In the genomic region with DNA sequence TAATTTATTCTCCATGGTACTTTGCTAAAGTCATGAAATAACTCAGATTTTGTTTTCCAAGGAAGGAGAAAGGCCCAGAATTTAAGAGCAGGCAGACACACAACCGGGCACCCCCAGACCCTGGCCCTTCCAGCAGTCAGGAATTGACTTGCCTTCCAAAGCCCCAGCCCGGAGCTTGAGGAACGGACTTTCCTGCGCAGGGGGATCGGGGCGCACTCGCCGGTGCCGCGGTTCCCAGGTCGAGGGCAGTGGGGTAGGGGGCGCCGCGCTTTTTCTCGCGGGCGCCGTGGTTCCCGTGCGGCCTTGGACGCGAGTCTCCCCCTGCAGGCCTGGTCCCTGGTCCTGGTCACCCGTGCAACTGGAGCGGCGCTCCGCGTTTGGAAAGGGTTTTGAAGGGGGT, we compare ENCODE assay signal across 8 cellular contexts. TPM values are rescaled to one million over a fixed set of nuclear protein-coding genes. Genes with fewer than 3 reads are reported as not detected.
A peak's percentile ranks its signal among the peaks of the same experiment; 100 is the strongest.
DNase-seq lines count a peak whose midpoint lies in the region; ATAC-seq and TF ChIP-seq lines count a peak whose summit lies in the region.

No MANE protein-coding gene starts in this region.

- H3K27ac ChIP-seq in ACC112 (ENCODE audit: low read depth, low read length) = no peak overlapping the region
- H3K27ac ChIP-seq in iPS DF 6.9 (ENCODE audit: low read length) = no peak overlapping the region
- no peak overlapping the region for H3K27ac ChIP-seq in smooth muscle cell (ENCODE audit: low read depth)

- no peaks in the 10 kb centered on the region for H3K27me3 Mint-ChIP-seq in activated T-helper 1 cell treated with anti-CD3 and anti-CD28 coated beads, Interleukin-12 subunit alpha, Interleukin-12 subunit beta, Interleukin-2, Interleukin-4 antibody, amounts not matched to agents 30 ng/mL and 10 ng/mL and 1 ng/mL, durations not matched to agents 14 hours and 24 hours and 36 hours (ENCODE audit: insufficient read depth)

- no peak for DNase-seq in activated T-helper 1 cell treated with anti-CD3 and anti-CD28 coated beads, Interleukin-12 subunit alpha, Interleukin-12 subunit beta, Interleukin-2, Interleukin-4 antibody, amounts not matched to agents 30 ng/mL and 10 ng/mL and 1 ng/mL, durations not matched to agents 14 hours and 24 hours and 36 hours (ENCODE audit: low spot score)
- no peak for DNase-seq in iPS DF 6.9 (ENCODE audit: low read depth, low spot score)
- peak; percentile 7 for DNase-seq in smooth muscle cell (lab: John Stamatoyannopoulos, UW; ENCODE audit: unreplicated experiment)
- DNase-seq in effector CD8-positive, alpha-beta T cell (lab: John Stamatoyannopoulos, UW) = no peak
- no peak for DNase-seq in HCEC 1CT

- TF ChIP-seq CTCF in smooth muscle cell (IDR thresholded peaks at IDR 0.05; ENCODE audit: borderline replicate concordance, insufficient read depth, poor library complexity, severe bottlenecking) = peak; percentile 35

- WGBS in iPS DF 6.9 (ENCODE audit: insufficient coverage, insufficient read length) = no CpG with 5 or more reads among the region's 27 CpGs
- 7% methylated on average over 27 of the region's 27 CpGs for WGBS in smooth muscle cell (ENCODE audit: low lambda C conversion rate)

- peaks cover 41% of the 10 kb centered on the region for H4K20me1 ChIP-seq in smooth muscle cell (ENCODE audit: low read depth)

- H3K9ac ChIP-seq in smooth muscle cell (ENCODE audit: low read depth) = peak overlapping the region; percentile 62

- H3K27ac Mint-ChIP-seq in activated T-helper 1 cell treated with anti-CD3 and anti-CD28 coated beads, Interleukin-12 subunit alpha, Interleukin-12 subunit beta, Interleukin-2, Interleukin-4 antibody, amounts not matched to agents 30 ng/mL and 10 ng/mL and 1 ng/mL, durations not matched to agents 14 hours and 24 hours and 36 hours = peak overlapping the region; percentile 71

- H3K9me3 ChIP-seq in iPS DF 6.9 (ENCODE audit: control insufficient read depth, insufficient read depth, low read length) (no peaks in the 10 kb centered on the region), smooth muscle cell (replicated peaks; ENCODE audit: low read depth) (no peaks in the 10 kb centered on the region)

- ATAC-seq in GM21447 (IDR thresholded peaks at IDR 0.05; ENCODE audit: unreplicated experiment) (peak; percentile 3), GM21528 (IDR thresholded peaks at IDR 0.05; ENCODE audit: low FRiP score, unreplicated experiment) (no peak)

- H3K4me1 Mint-ChIP-seq in activated T-helper 1 cell treated with anti-CD3 and anti-CD28 coated beads, Interleukin-12 subunit alpha, Interleukin-12 subunit beta, Interleukin-2, Interleukin-4 antibody, amounts not matched to agents 30 ng/mL and 10 ng/mL and 1 ng/mL, durations not matched to agents 14 hours and 24 hours and 36 hours (ENCODE audit: low read depth) = peaks cover 42% of the 10 kb centered on the region

- H3K4me1 ChIP-seq in ACC112 (ENCODE audit: control insufficient read depth, insufficient read depth, low read length, unreplicated experiment) (peaks cover 12% of the 10 kb centered on the region), iPS DF 6.9 (ENCODE audit: control insufficient read depth, insufficient read depth, low read length) (no peaks in the 10 kb centered on the region), smooth muscle cell (ENCODE audit: low read depth) (peaks cover 14% of the 10 kb centered on the region)

- H3K4me3 ChIP-seq in ACC112 (ENCODE audit: low read depth, low read length) (peak overlapping the region; percentile 98), iPS DF 6.9 (ENCODE audit: low read length) (peak overlapping the region; percentile 100; the same call in 1 of the 2 replicates), smooth muscle cell (peak overlapping the region; percentile 76)

- H3K79me2 ChIP-seq in ACC112 (ENCODE audit: control insufficient read depth, insufficient read depth, low read length, unreplicated experiment) = peaks cover 74% of the 10 kb centered on the region
- H3K79me2 ChIP-seq in smooth muscle cell (ENCODE audit: low read depth) = peaks cover 66% of the 10 kb centered on the region

- H3F3A ChIP-seq in smooth muscle cell (ENCODE audit: low read depth) = no peaks in the 10 kb centered on the region

- peak overlapping the region; percentile 25 for H2AFZ ChIP-seq in ACC112 (ENCODE audit: low read length, unreplicated experiment)
- peak overlapping the region; percentile 48 for H2AFZ ChIP-seq in smooth muscle cell (ENCODE audit: low read depth)

- H3K4me3 Mint-ChIP-seq in activated T-helper 1 cell treated with anti-CD3 and anti-CD28 coated beads, Interleukin-12 subunit alpha, Interleukin-12 subunit beta, Interleukin-2, Interleukin-4 antibody, amounts not matched to agents 30 ng/mL and 10 ng/mL and 1 ng/mL, durations not matched to agents 14 hours and 24 hours and 36 hours = peak overlapping the region; percentile 87

- H3K36me3 Mint-ChIP-seq in activated T-helper 1 cell treated with anti-CD3 and anti-CD28 coated beads, Interleukin-12 subunit alpha, Interleukin-12 subunit beta, Interleukin-2, Interleukin-4 antibody, amounts not matched to agents 30 ng/mL and 10 ng/mL and 1 ng/mL, durations not matched to agents 14 hours and 24 hours and 36 hours (ENCODE audit: low read depth) = peaks cover 4% of the 10 kb centered on the region

- H3K36me3 ChIP-seq in ACC112 (ENCODE audit: insufficient read depth, low read length) (no peaks in the 10 kb centered on the region), iPS DF 6.9 (ENCODE audit: control insufficient read depth, insufficient read depth, low read length) (no peaks in the 10 kb centered on the region), smooth muscle cell (ENCODE audit: low read depth) (no peaks in the 10 kb centered on the region)

- intact Hi-C loops in activated T-helper 1 cell treated with anti-CD3 and anti-CD28 coated beads, Interleukin-12 subunit alpha, Interleukin-12 subunit beta, Interleukin-2, Interleukin-4 antibody, amounts not matched to agents 30 ng/mL and 10 ng/mL and 1 ng/mL, durations not matched to agents 14 hours and 24 hours and 36 hours (cut with micrococcal nuclease) = loop anchor here (2.0 to 10.0 kb wide), 6 partner anchors 159 to 381 kb away; partner anchors contain the start of gene MBP

- no peaks in the 10 kb centered on the region for H3K9me3 Mint-ChIP-seq in activated T-helper 1 cell treated with anti-CD3 and anti-CD28 coated beads, Interleukin-12 subunit alpha, Interleukin-12 subunit beta, Interleukin-2, Interleukin-4 antibody, amounts not matched to agents 30 ng/mL and 10 ng/mL and 1 ng/mL, durations not matched to agents 14 hours and 24 hours and 36 hours

- H3K27me3 ChIP-seq in ACC112 (ENCODE audit: insufficient read depth, low read length) (no peaks in the 10 kb centered on the region), iPS DF 6.9 (ENCODE audit: control insufficient read depth, insufficient read depth, low read length) (no peaks in the 10 kb centered on the region), smooth muscle cell (ENCODE audit: low read depth) (no peaks in the 10 kb centered on the region)

- H3K4me2 ChIP-seq in smooth muscle cell = peak overlapping the region; percentile 85

RNA-seq across cellular contexts. Expression of gene ZNF236, which starts 1.2 kb away (rescaled TPM):
- 18.0 and 21.5 TPM in 2 replicates for total RNA-seq in activated T-helper 1 cell treated with anti-CD3 and anti-CD28 coated beads, Interleukin-12 subunit alpha, Interleukin-12 subunit beta, Interleukin-2, Interleukin-4 antibody, amounts not matched to agents 30 ng/mL and 10 ng/mL and 1 ng/mL, durations not matched to agents 14 hours and 24 hours and 36 hours
- total RNA-seq in smooth muscle cell = 6.2 and 6.8 TPM in 2 replicates
- polyA plus RNA-seq in smooth muscle cell = 4.1 and 5.5 TPM in 2 replicates
